In the genomic region with DNA sequence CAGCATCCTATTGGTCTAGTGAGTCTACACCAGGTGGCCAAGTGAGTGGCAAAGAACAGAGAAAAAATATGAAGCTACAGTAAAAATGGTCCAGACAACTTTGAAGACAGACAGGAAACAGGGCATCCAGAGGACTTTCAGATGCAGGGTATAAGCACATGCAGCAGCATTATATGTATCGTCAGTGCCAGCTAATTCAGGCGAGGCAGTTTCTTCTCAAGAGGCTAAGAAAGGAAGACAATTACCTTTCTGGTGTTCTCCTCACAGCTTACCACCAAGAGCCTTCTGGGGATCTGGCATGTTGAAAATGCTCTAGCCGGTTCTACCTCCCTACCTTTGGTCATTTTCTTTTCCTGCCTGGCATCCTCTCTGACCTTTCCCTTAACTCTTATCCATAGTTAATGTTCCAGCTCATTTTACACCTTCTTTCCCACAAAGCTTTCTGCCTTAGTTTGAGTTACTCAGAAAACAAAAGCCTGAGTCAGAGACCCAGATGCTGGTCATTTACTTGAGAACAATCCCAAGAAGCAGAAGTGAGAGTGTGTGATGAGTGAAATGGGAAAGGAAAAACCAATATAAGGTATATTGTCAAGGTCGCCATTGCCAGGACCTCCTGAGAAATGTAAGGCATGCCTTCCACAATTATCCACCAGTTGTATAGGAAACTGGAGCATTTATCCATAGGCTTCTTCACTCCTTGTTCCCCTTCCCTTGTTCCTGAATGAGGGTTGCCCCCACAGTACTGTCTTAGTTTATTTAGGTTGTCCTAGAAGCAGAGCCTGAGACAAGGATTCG, we compare ENCODE assay signal across 15 cellular contexts.
DNase-seq lines count a peak whose midpoint lies in the region; ATAC-seq, FAIRE-seq and TF ChIP-seq lines count a peak whose summit lies in the region.
"Had no signal": no experiment of that assay in that cellular context is flagged by ENCODE, and none has a peak within 500 bp of the region (broad histone marks: within the 10 kb centered on the region; RNA-seq: fewer than 3 reads in every experiment).

No MANE protein-coding gene starts in this region.

- H3K27ac ChIP-seq in astrocyte (ENCODE audit: low read depth, low read length): no peak overlapping the region
- H3K27ac ChIP-seq: body of pancreas had no signal

- no peak overlapping the region for H2AFZ ChIP-seq in astrocyte (ENCODE audit: low read depth, low read length)

- no peak overlapping the region for H3K4me2 ChIP-seq in astrocyte (ENCODE audit: low read length)
- H3K4me2 ChIP-seq: smooth muscle cell had no signal

- H3K4me1 Mint-ChIP-seq in astrocyte (ENCODE audit: low read depth, unreplicated experiment): peaks cover 7% of the 10 kb centered on the region
- H3K4me1 Mint-ChIP-seq: natural killer cell had no signal

- peak; percentile 51 for ATAC-seq in GM21381 (IDR thresholded peaks at IDR 0.05; ENCODE audit: unreplicated experiment)
- ATAC-seq in HG03060 (IDR thresholded peaks at IDR 0.05; ENCODE audit: low read depth, unreplicated experiment): peak; percentile 61
- ATAC-seq: body of pancreas, K562, natural killer cell had no signal

- H4K20me1 ChIP-seq in astrocyte (ENCODE audit: insufficient read depth, low read length): no peaks in the 10 kb centered on the region

- no peaks in the 10 kb centered on the region for H3K9me3 ChIP-seq in astrocyte (ENCODE audit: insufficient read depth, low read depth, low read length)
- H3K9me3 ChIP-seq: body of pancreas had no signal

- peak; percentile 59 for DNase-seq in GM12865 (ENCODE audit: low read depth)
- DNase-seq in astrocyte (ENCODE audit: low read depth): peak; percentile 39
- no peak for DNase-seq in UCSD-AML1 (lab: John Stamatoyannopoulos, UW; ENCODE audit: unreplicated experiment)
- DNase-seq in frontal cortex (ENCODE audit: low spot score in 2 of 2): no peak
- no peak for DNase-seq in NCI-H187 treated with DMSO at 0.1 percent for 48 hours (lab: John Stamatoyannopoulos, UW)
- no peak for DNase-seq in NCI-H2227 treated with DMSO at 0.1 percent for 48 hours (lab: John Stamatoyannopoulos, UW)
- DNase-seq: body of pancreas, natural killer cell, NCI-H2107 had no signal

- peaks cover 5% of the 10 kb centered on the region for H3K4me1 ChIP-seq in astrocyte (ENCODE audit: insufficient read depth, low read length)
- H3K4me1 ChIP-seq: body of pancreas had no signal

- H3K36me3 Mint-ChIP-seq in astrocyte (ENCODE audit: low read depth, unreplicated experiment): no peaks in the 10 kb centered on the region
- H3K36me3 Mint-ChIP-seq: natural killer cell had no signal

- no peak for TF ChIP-seq CTCF in GM12865 (IDR thresholded peaks at IDR 0.05; ENCODE audit: insufficient read depth, low read depth, low read length, missing control alignments)
- TF ChIP-seq CTCF in astrocyte (IDR thresholded peaks at IDR 0.05; ENCODE audit: insufficient read depth, low read depth, low read length): no peak

- no peaks in the 10 kb centered on the region for H3K79me2 ChIP-seq in astrocyte (ENCODE audit: insufficient read depth, low read length)

- H3K27ac Mint-ChIP-seq in astrocyte (ENCODE audit: unreplicated experiment): no peak overlapping the region
- H3K27ac Mint-ChIP-seq: natural killer cell had no signal

- H3K4me3 ChIP-seq in GM12865 (ENCODE audit: low read depth, low read length) (no peak overlapping the region), astrocyte (ENCODE audit: insufficient read depth, low read depth, low read length) (no peak overlapping the region)
- H3K4me3 ChIP-seq: body of pancreas, K562, smooth muscle cell had no signal

- no peak overlapping the region for H3K9ac ChIP-seq in astrocyte (ENCODE audit: low read length)

- H3K4me3 Mint-ChIP-seq in astrocyte (ENCODE audit: unreplicated experiment): no peak overlapping the region
- H3K4me3 Mint-ChIP-seq: natural killer cell had no signal

- FAIRE-seq in astrocyte (lab: Jason Lieb, UNC) (no peak), frontal cortex (lab: Jason Lieb, UNC) (no peak)
- FAIRE-seq: islet of Langerhans, K562, TTC549 had no signal

- no peaks in the 10 kb centered on the region for H3K9me3 Mint-ChIP-seq in astrocyte (ENCODE audit: unreplicated experiment)
- H3K9me3 Mint-ChIP-seq: natural killer cell had no signal

- H3K36me3 ChIP-seq in astrocyte (ENCODE audit: insufficient read depth, low read length): no peaks in the 10 kb centered on the region

- peaks cover 23% of the 10 kb centered on the region for H3K27me3 Mint-ChIP-seq in astrocyte (ENCODE audit: low read depth, unreplicated experiment)

- H3K27me3 ChIP-seq in astrocyte (ENCODE audit: insufficient read depth, low read length): no peaks in the 10 kb centered on the region
- H3K27me3 ChIP-seq: body of pancreas had no signal

Comparison
In these comparisons a context has a peak if more than half of its experiments do, and no peak if none do; other contexts are left out.
1. DNase-seq: peak in GM12865 (single experiment) and astrocyte (single experiment); none in UCSD-AML1 (single experiment), frontal cortex (0 of 2), NCI-H187 treated with DMSO at 0.1 percent for 48 hours (single experiment) and NCI-H2227 treated with DMSO at 0.1 percent for 48 hours (single experiment).